ENCODE assay signal across 9 cellular contexts in genomic region chr6:142693446-142693845, GRCh38.
A peak's percentile ranks its signal among the peaks of the same experiment; 100 is the strongest.
DNase-seq lines count a peak whose midpoint lies in the region; ATAC-seq and TF ChIP-seq lines count a peak whose summit lies in the region.
"Had no signal": no experiment of that assay in that cellular context is flagged by ENCODE, and none has a peak within 500 bp of the region (broad histone marks: within the 10 kb centered on the region; RNA-seq: fewer than 3 reads in every experiment).

No MANE protein-coding gene starts in this region.

- no peak for TF ChIP-seq CTCF in BJ (IDR thresholded peaks at IDR 0.05; ENCODE audit: insufficient read depth, low read depth, low read length)
- TF ChIP-seq CTCF in choroid plexus epithelial cell (conservative IDR thresholded peaks at IDR 0.05; ENCODE audit: low read depth, low read length) = peak; percentile 23

- peak; percentile 25 for DNase-seq in BJ (ENCODE audit: low read depth)
- DNase-seq in HS-27A (ENCODE audit: low read depth) = peak; percentile 59
- peak; percentile 63 for DNase-seq in choroid plexus epithelial cell (ENCODE audit: low read depth)
- DNase-seq in myocyte (ENCODE audit: low read depth) = peak; percentile 55
- DNase-seq in SK-N-DZ (ENCODE audit: low spot score) = no peak
- no peak for DNase-seq in NOMO-1 treated with dmso at 0.1 percent for 144 hours (lab: John Stamatoyannopoulos, UW; ENCODE audit: unreplicated experiment)

- H3K4me3 ChIP-seq in BJ (ENCODE audit: low read depth, low read length) (no peak overlapping the region), choroid plexus epithelial cell (ENCODE audit: low read depth, low read length) (peak overlapping the region; percentile 43)
- H3K4me3 ChIP-seq: cardiac muscle cell had no signal

- no peaks in the 10 kb centered on the region for H3K36me3 ChIP-seq in BJ (ENCODE audit: control insufficient read depth, insufficient read depth, low read length)
- H3K36me3 ChIP-seq: cardiac muscle cell had no signal

- no peaks in the 10 kb centered on the region for H3K27me3 ChIP-seq in BJ (ENCODE audit: control insufficient read depth, insufficient read depth, low read length)
- H3K27me3 ChIP-seq: cardiac muscle cell had no signal

- CTCF ChIA-PET in BJ (lab: Yijun Ruan, JAX) = interaction anchor here (0.6 to 3.2 kb wide), 16 partner anchors 13 to 734 kb away, joined by 3 to 68 read pairs (median 4); no protein-coding TSS in a partner anchor

- POLR2A ChIA-PET in BJ (lab: Charles Lee) = no interaction called here

- ATAC-seq in HG03442 (IDR thresholded peaks at IDR 0.05; ENCODE audit: unreplicated experiment) = no peak
- no peak for ATAC-seq in HG03439 (IDR thresholded peaks at IDR 0.05; ENCODE audit: unreplicated experiment)

Comparison
In these comparisons a context has a peak if more than half of its experiments do, and no peak if none do; other contexts are left out.
1. DNase-seq: peak in BJ (single experiment), HS-27A (single experiment), choroid plexus epithelial cell (single experiment) and myocyte (single experiment); none in SK-N-DZ (single experiment) and NOMO-1 treated with dmso at 0.1 percent for 144 hours (single experiment).